Comparison of ENCODE assay signal across 10 cellular contexts in genomic region chr2:218074031-218074430, GRCh38. TPM values are rescaled to one million over a fixed set of nuclear protein-coding genes. Genes with fewer than 3 reads are reported as not detected.
DNase-seq lines count a peak whose midpoint lies in the region; ATAC-seq and TF ChIP-seq lines count a peak whose summit lies in the region.
"Had no signal": no experiment of that assay in that cellular context is flagged by ENCODE, and none has a peak within 500 bp of the region (broad histone marks: within the 10 kb centered on the region; RNA-seq: fewer than 3 reads in every experiment).

No MANE protein-coding gene starts in this region.

- TF ChIP-seq CTCF in C4-2B (conservative IDR thresholded peaks at IDR 0.05) (peak; percentile 63), foreskin fibroblast (IDR thresholded peaks at IDR 0.05; ENCODE audit: low read depth, low read length) (peak; percentile 54)

- DNase-seq in RPMI8226 (peak; percentile 61), foreskin fibroblast (peak in 1 of 2 donors; percentile 24), NCI-H1105 treated with DMSO at 0.1 percent for 48 hours (lab: John Stamatoyannopoulos, UW) (no peak)
- peak in 2 of 3 donors; percentile 10 to 20 for DNase-seq in stimulated activated CD4-positive, alpha-beta T cell treated with anti-CD3 and anti-CD28 coated beads, TNF-alpha, amount 100 ng/mL, for 48 hours (ENCODE audit: low read depth in 3 of 3)
- DNase-seq in naive thymus-derived CD8-positive, alpha-beta T cell, result no peak
- no peak for DNase-seq in activated effector memory CD4-positive, alpha-beta T cell treated with anti-CD3 and anti-CD28 coated beads, Interleukin-2, amount 50 U/mL, for 16 hours

- no peak overlapping the region for H3K27ac ChIP-seq in C4-2B

- no peak overlapping the region for H3K4me3 ChIP-seq in foreskin fibroblast (ENCODE audit: low read depth in 1 of 2, low read length in 2 of 2)

- POLR2A ChIA-PET in naive thymus-derived CD8-positive, alpha-beta T cell (lab: Charles Lee), result no interaction called here

- peak; percentile 47 for ATAC-seq in GM21723 (IDR thresholded peaks at IDR 0.05; ENCODE audit: unreplicated experiment)
- ATAC-seq in naive thymus-derived CD8-positive, alpha-beta T cell, result no peak

- H3K27ac Mint-ChIP-seq in naive thymus-derived CD8-positive, alpha-beta T cell, result peak overlapping the region in 1 of 10 donors; percentile 8

- H3K4me3 Mint-ChIP-seq in naive thymus-derived CD8-positive, alpha-beta T cell, result no peak overlapping the region
- H3K4me3 Mint-ChIP-seq: IgD-negative memory B cell had no signal

- peaks cover 0 to 11% (median 8%) of the 10 kb centered on the region in 5 donors for H3K27me3 Mint-ChIP-seq in naive thymus-derived CD8-positive, alpha-beta T cell

- peaks cover 0 to 4% (median 2%) of the 10 kb centered on the region in 4 donors for H3K4me1 Mint-ChIP-seq in naive thymus-derived CD8-positive, alpha-beta T cell

- no peaks in the 10 kb centered on the region for H3K9me3 Mint-ChIP-seq in naive thymus-derived CD8-positive, alpha-beta T cell

- H3K36me3 Mint-ChIP-seq in naive thymus-derived CD8-positive, alpha-beta T cell, result no peaks in the 10 kb centered on the region
- H3K36me3 Mint-ChIP-seq: IgD-negative memory B cell had no signal

RNA-seq across cellular contexts. Expression of gene RUFY4, which starts 5.0 kb away (rescaled TPM):
- 1 to 10 TPM in 1 of 2 experiments, under 1 TPM in 1; 0.16 to 1.5 TPM for total RNA-seq in naive thymus-derived CD8-positive, alpha-beta T cell
- polyA plus RNA-seq in naive thymus-derived CD8-positive, alpha-beta T cell, result under 1 TPM in 1 of 3 donors, not detected in 2; 0.31 TPM
- total RNA-seq: temporal lobe had no signal

RNA-seq across cellular contexts. Expression of gene CXCR2, which starts 51.8 kb away (rescaled TPM):
- total RNA-seq in naive thymus-derived CD8-positive, alpha-beta T cell, result not detected
- 1 to 10 TPM in 1 of 3 donors, under 1 TPM in 1, not detected in 1; 0.23 to 1.5 TPM for polyA plus RNA-seq in naive thymus-derived CD8-positive, alpha-beta T cell

Comparison
In these comparisons a context has a peak if more than half of its experiments do, and no peak if none do; other contexts are left out.
1. DNase-seq: peak in RPMI8226 (single experiment) and stimulated activated CD4-positive, alpha-beta T cell treated with anti-CD3 and anti-CD28 coated beads, TNF-alpha, amount 100 ng/mL, for 48 hours (2 of 3); none in naive thymus-derived CD8-positive, alpha-beta T cell (0 of 10), NCI-H1105 treated with DMSO at 0.1 percent for 48 hours (single experiment) and activated effector memory CD4-positive, alpha-beta T cell treated with anti-CD3 and anti-CD28 coated beads, Interleukin-2, amount 50 U/mL, for 16 hours (single experiment).